Comparison of ENCODE assay signal across 1 cellular context in the genomic region with DNA sequence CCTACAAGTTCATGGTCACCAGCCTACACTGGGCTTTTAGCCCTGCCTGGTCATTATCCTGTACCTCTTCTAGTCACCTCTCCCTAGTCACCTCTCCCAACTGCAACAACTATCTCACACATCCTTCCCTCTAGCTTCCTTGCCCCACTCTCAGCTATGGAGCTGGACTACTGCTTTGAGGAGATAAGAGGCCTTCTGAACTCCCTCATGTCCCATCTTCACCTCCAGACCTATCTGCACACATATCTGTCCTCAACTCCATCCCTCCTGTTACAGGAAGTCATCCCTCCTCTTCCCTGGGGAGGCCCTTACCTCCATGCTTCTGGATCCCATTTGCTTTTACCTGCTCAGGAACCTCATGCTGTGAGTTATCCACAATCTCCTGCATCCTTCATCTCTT.
A peak's percentile ranks its signal among the peaks of the same experiment; 100 is the strongest.
TF ChIP-seq lines count a peak whose summit lies in the region.

No MANE protein-coding gene starts in this region.

TF ChIP-seq in K562, 482 proteins besides CTCF, POLR2A, EP300 and RAD21 (continued from another document and continues in another):
- TF ChIP-seq, protein P1, sequence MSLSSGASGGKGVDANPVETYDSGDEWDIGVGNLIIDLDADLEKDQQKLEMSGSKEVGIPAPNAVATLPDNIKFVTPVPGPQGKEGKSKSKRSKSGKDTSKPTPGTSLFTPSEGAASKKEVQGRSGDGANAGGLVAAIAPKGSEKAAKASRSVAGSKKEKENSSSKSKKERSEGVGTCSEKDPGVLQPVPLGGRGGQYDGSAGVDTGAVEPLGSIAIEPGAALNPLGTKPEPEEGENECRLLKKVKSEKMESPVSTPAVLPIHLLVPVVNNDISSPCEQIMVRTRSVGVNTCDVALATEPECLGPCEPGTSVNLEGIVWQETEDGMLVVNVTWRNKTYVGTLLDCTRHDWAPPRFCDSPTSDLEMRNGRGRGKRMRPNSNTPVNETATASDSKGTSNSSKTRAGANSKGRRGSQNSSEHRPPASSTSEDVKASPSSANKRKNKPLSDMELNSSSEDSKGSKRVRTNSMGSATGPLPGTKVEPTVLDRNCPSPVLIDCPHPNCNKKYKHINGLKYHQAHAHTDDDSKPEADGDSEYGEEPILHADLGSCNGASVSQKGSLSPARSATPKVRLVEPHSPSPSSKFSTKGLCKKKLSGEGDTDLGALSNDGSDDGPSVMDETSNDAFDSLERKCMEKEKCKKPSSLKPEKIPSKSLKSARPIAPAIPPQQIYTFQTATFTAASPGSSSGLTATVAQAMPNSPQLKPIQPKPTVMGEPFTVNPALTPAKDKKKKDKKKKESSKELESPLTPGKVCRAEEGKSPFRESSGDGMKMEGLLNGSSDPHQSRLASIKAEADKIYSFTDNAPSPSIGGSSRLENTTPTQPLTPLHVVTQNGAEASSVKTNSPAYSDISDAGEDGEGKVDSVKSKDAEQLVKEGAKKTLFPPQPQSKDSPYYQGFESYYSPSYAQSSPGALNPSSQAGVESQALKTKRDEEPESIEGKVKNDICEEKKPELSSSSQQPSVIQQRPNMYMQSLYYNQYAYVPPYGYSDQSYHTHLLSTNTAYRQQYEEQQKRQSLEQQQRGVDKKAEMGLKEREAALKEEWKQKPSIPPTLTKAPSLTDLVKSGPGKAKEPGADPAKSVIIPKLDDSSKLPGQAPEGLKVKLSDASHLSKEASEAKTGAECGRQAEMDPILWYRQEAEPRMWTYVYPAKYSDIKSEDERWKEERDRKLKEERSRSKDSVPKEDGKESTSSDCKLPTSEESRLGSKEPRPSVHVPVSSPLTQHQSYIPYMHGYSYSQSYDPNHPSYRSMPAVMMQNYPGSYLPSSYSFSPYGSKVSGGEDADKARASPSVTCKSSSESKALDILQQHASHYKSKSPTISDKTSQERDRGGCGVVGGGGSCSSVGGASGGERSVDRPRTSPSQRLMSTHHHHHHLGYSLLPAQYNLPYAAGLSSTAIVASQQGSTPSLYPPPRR (CRISPR knock-in tag; IDR thresholded peaks at IDR 0.05; ENCODE audit: borderline replicate concordance): no peak
- TF ChIP-seq MAFK (IDR thresholded peaks at IDR 0.05; ENCODE audit: low read length): no peak
- no peak for TF ChIP-seq EZH2 (IDR thresholded peaks at IDR 0.05; ENCODE audit: borderline replicate concordance, low read depth, low read length)
- no peak for TF ChIP-seq ZNF318 (IDR thresholded peaks at IDR 0.05; ENCODE audit: borderline replicate concordance in 1 of 2, low read depth in 1 of 2)
- TF ChIP-seq ZNF263 (CRISPR knock-in tag; IDR thresholded peaks at IDR 0.05; ENCODE audit: borderline replicate concordance): peak; percentile 52; the same call in 1 of the 2 replicates
- TF ChIP-seq, protein P2, sequence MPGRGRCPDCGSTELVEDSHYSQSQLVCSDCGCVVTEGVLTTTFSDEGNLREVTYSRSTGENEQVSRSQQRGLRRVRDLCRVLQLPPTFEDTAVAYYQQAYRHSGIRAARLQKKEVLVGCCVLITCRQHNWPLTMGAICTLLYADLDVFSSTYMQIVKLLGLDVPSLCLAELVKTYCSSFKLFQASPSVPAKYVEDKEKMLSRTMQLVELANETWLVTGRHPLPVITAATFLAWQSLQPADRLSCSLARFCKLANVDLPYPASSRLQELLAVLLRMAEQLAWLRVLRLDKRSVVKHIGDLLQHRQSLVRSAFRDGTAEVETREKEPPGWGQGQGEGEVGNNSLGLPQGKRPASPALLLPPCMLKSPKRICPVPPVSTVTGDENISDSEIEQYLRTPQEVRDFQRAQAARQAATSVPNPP (IDR thresholded peaks at IDR 0.05; ENCODE audit: borderline replicate concordance, insufficient read depth, insufficient read length): no peak
- TF ChIP-seq TFAP4 (CRISPR knock-in tag; IDR thresholded peaks at IDR 0.05; ENCODE audit: borderline replicate concordance): no peak
- TF ChIP-seq ZNF165 (CRISPR knock-in tag; IDR thresholded peaks at IDR 0.05; ENCODE audit: borderline replicate concordance): no peak
- no peak for TF ChIP-seq ZNF311 (CRISPR knock-in tag; IDR thresholded peaks at IDR 0.05)
- no peak for TF ChIP-seq MLLT1 (IDR thresholded peaks at IDR 0.05)
- TF ChIP-seq IRF2 (CRISPR knock-in tag; IDR thresholded peaks at IDR 0.05): no peak
- no peak for TF ChIP-seq ZNF75A (CRISPR knock-in tag; IDR thresholded peaks at IDR 0.05)
- peak; percentile 66 for TF ChIP-seq NCOR1 (IDR thresholded peaks at IDR 0.05)
- no peak for TF ChIP-seq SMARCB1 (IDR thresholded peaks at IDR 0.05; ENCODE audit: insufficient read length, low read depth)
- TF ChIP-seq ZNF764 (CRISPR knock-in tag; IDR thresholded peaks at IDR 0.05; ENCODE audit: low read depth): no peak
- no peak for TF ChIP-seq CHD2 (IDR thresholded peaks at IDR 0.05; ENCODE audit: low read depth, low read length)
- TF ChIP-seq CTBP1 (IDR thresholded peaks at IDR 0.05; ENCODE audit: borderline replicate concordance): peak; percentile 71; the same call in 1 of the 2 replicates
- TF ChIP-seq ZNF23 (CRISPR knock-in tag; IDR thresholded peaks at IDR 0.05): no peak
- TF ChIP-seq CXXC5 (CRISPR knock-in tag; IDR thresholded peaks at IDR 0.05): no peak
- no peak for TF ChIP-seq EHMT2 (IDR thresholded peaks at IDR 0.05)
- TF ChIP-seq MCM5 (IDR thresholded peaks at IDR 0.05; ENCODE audit: low read depth): no peak
- TF ChIP-seq MTA2 (IDR thresholded peaks at IDR 0.05; ENCODE audit: low read depth): 0 out of 2 replicates have a peak, but pooled peaks have one; percentile 27
- peak; percentile 49; the same call in 1 of the 2 replicates for TF ChIP-seq ZEB2 (IDR thresholded peaks at IDR 0.05)
- no peak for TF ChIP-seq ZNF445 (CRISPR knock-in tag; IDR thresholded peaks at IDR 0.05; ENCODE audit: low read depth)
- TF ChIP-seq ZNF444 (CRISPR knock-in tag; IDR thresholded peaks at IDR 0.05): no peak
- no peak for TF ChIP-seq ZNF184 (CRISPR knock-in tag; IDR thresholded peaks at IDR 0.05)
- no peak for TF ChIP-seq SMAD2 (IDR thresholded peaks at IDR 0.05; ENCODE audit: low read depth, low read length)
- no peak for TF ChIP-seq ZNF431 (CRISPR knock-in tag; IDR thresholded peaks at IDR 0.05)
- no peak for TF ChIP-seq MTA3 (IDR thresholded peaks at IDR 0.05; ENCODE audit: borderline replicate concordance)
- TF ChIP-seq MYNN (IDR thresholded peaks at IDR 0.05): no peak
- TF ChIP-seq MYNN (CRISPR knock-in tag; IDR thresholded peaks at IDR 0.05): no peak
- TF ChIP-seq XRCC3 (IDR thresholded peaks at IDR 0.05): no peak
- TF ChIP-seq KDM4B (IDR thresholded peaks at IDR 0.05; ENCODE audit: borderline replicate concordance in 2 of 2, low read depth in 1 of 2): no peak
- TF ChIP-seq BRD4 (IDR thresholded peaks at IDR 0.05): no peak
- TF ChIP-seq AFF4 (CRISPR knock-in tag; IDR thresholded peaks at IDR 0.05): no peak
- no peak for TF ChIP-seq CHD1 (IDR thresholded peaks at IDR 0.05; ENCODE audit: low read length)
- no peak for TF ChIP-seq ARID3A (IDR thresholded peaks at IDR 0.05; ENCODE audit: borderline replicate concordance, low read depth, low read length)
